8 cellular contexts compared by ENCODE assay signal in genomic region chr5:40486437-40487270, GRCh38.
DNase-seq lines count a peak whose midpoint lies in the region; ATAC-seq and TF ChIP-seq lines count a peak whose summit lies in the region.

No MANE protein-coding gene starts in this region.

- peak; percentile 50 for ATAC-seq in HG03521 (IDR thresholded peaks at IDR 0.05; ENCODE audit: unreplicated experiment)

- no peak overlapping the region for H3K4me3 Mint-ChIP-seq in osteocyte (ENCODE audit: unreplicated experiment)

- peak; percentile 56 for DNase-seq in activated naive CD4-positive, alpha-beta T cell treated with Interleukin-2 at 50 U/mL for 16 hours
- no peak for DNase-seq in activated naive CD4-positive, alpha-beta T cell (lab: John Stamatoyannopoulos, UW)
- peak; percentile 22 for DNase-seq in activated CD4-positive, alpha-beta T cell treated with anti-CD3 and anti-CD28 coated beads for 1 hour
- DNase-seq in epithelial cell of proximal tubule (ENCODE audit: low read depth), result peak; percentile 6
- DNase-seq in stimulated activated CD8-positive, alpha-beta memory T cell treated with anti-CD3 and anti-CD28 coated beads, Interleukin-7, amount 100 ng/mL, for 24 hours (ENCODE audit: low read depth), result peak; percentile 10
- no peak for DNase-seq in HEK293T (ENCODE audit: extremely low spot score)
- no peak for DNase-seq in osteocyte (ENCODE audit: extremely low spot score, unreplicated experiment)

- H3K4me3 ChIP-seq in epithelial cell of proximal tubule (ENCODE audit: low read depth, low read length), result no peak overlapping the region

- CTCF ChIA-PET in HEK293T (lab: Yijun Ruan, JAX), result no interaction called here

- H3K27me3 Mint-ChIP-seq in osteocyte (ENCODE audit: unreplicated experiment), result no peaks in the 10 kb centered on the region

- H3K27ac Mint-ChIP-seq in osteocyte (ENCODE audit: unreplicated experiment), result no peak overlapping the region

- POLR2A ChIA-PET in HEK293T (lab: Yijun Ruan, JAX), result no interaction called here

- no peak for TF ChIP-seq CTCF in epithelial cell of proximal tubule (conservative IDR thresholded peaks at IDR 0.05; ENCODE audit: low read depth, low read length)
- TF ChIP-seq CTCF in osteocyte (IDR thresholded peaks at IDR 0.05), result no peak

- no peaks in the 10 kb centered on the region for H3K9me3 Mint-ChIP-seq in osteocyte (ENCODE audit: unreplicated experiment)

- H3K36me3 Mint-ChIP-seq in osteocyte (ENCODE audit: unreplicated experiment), result no peaks in the 10 kb centered on the region

- H3K4me1 Mint-ChIP-seq in osteocyte (ENCODE audit: unreplicated experiment), result peaks cover 18% of the 10 kb centered on the region

TF ChIP-seq in HEK293T, 16 proteins besides CTCF, POLR2A, EP300 and RAD21:
- TF ChIP-seq BHLHE40 (IDR thresholded peaks at IDR 0.05; ENCODE audit: borderline replicate concordance), result no peak
- no peak for TF ChIP-seq SUZ12 (IDR thresholded peaks at IDR 0.05)
- no peak for TF ChIP-seq HDGF (IDR thresholded peaks at IDR 0.05; ENCODE audit: borderline replicate concordance)
- no peak for TF ChIP-seq FOXA1 (IDR thresholded peaks at IDR 0.05)
- no peak for TF ChIP-seq CTBP1 (IDR thresholded peaks at IDR 0.05; ENCODE audit: borderline replicate concordance)
- TF ChIP-seq SP1 (IDR thresholded peaks at IDR 0.05), result no peak
- no peak for TF ChIP-seq FOXM1 (IDR thresholded peaks at IDR 0.05; ENCODE audit: borderline replicate concordance)
- no peak for TF ChIP-seq L3MBTL2 (conservative IDR thresholded peaks at IDR 0.05)
- no peak for TF ChIP-seq ELF4 (IDR thresholded peaks at IDR 0.05)
- no peak for TF ChIP-seq PKNOX1 (IDR thresholded peaks at IDR 0.05)
- TF ChIP-seq LEF1 (IDR thresholded peaks at IDR 0.05; ENCODE audit: borderline replicate concordance), result no peak
- TF ChIP-seq NFRKB (IDR thresholded peaks at IDR 0.05), result no peak
- no peak for TF ChIP-seq ARNT (IDR thresholded peaks at IDR 0.05)
- no peak for TF ChIP-seq FOXK2 (IDR thresholded peaks at IDR 0.05)
- no peak for TF ChIP-seq ZNF384 (IDR thresholded peaks at IDR 0.05)
- TF ChIP-seq TARDBP (IDR thresholded peaks at IDR 0.05), result no peak

Comparison
In these comparisons a context has a peak if more than half of its experiments do, and no peak if none do; other contexts are left out.
1. DNase-seq: peak in activated naive CD4-positive, alpha-beta T cell treated with Interleukin-2 at 50 U/mL for 16 hours (single experiment), activated CD4-positive, alpha-beta T cell treated with anti-CD3 and anti-CD28 coated beads for 1 hour (single experiment), epithelial cell of proximal tubule (single experiment) and stimulated activated CD8-positive, alpha-beta memory T cell treated with anti-CD3 and anti-CD28 coated beads, Interleukin-7, amount 100 ng/mL, for 24 hours (single experiment); none in activated naive CD4-positive, alpha-beta T cell (0 of 4), HEK293T (single experiment) and osteocyte (single experiment).